ENCODE assay signal across 23 cellular contexts in genomic region chr1:200710166-200710565, GRCh38.
"Had no signal": no experiment of that assay in that cellular context is flagged by ENCODE, and none has a peak within 500 bp of the region (broad histone marks: within the 10 kb centered on the region; RNA-seq: fewer than 3 reads in every experiment).

No MANE protein-coding gene starts in this region.

- H3K9ac ChIP-seq: parathyroid adenoma had no signal

- H3K27ac ChIP-seq: coronary artery, esophagus muscularis mucosa, foreskin keratinocyte, gastroesophageal sphincter, heart right ventricle, neutrophil, parathyroid adenoma, right lobe of liver, stomach, thyroid gland had no signal

- H3K4me3 ChIP-seq: coronary artery, esophagus muscularis mucosa, gastroesophageal sphincter, heart right ventricle, lung, right lobe of liver, stomach, thyroid gland had no signal

- H3K27me3 ChIP-seq: esophagus muscularis mucosa, foreskin keratinocyte, gastroesophageal sphincter, heart right ventricle, neutrophil, right lobe of liver, stomach, thyroid gland had no signal

- H3K36me3 ChIP-seq: esophagus muscularis mucosa, gastroesophageal sphincter, heart right ventricle, neutrophil, right lobe of liver, stomach, thyroid gland had no signal

- H2AFZ ChIP-seq: parathyroid adenoma had no signal

- DNase-seq: dermis blood vessel endothelial cell; effector memory CD4-positive, alpha-beta T cell; foreskin keratinocyte; heart right ventricle; hippocampal formation; immature natural killer cell; islet precursor cell; natural killer cell; right lobe of liver; small intestine; stimulated activated CD4-positive, alpha-beta T cell treated with anti-CD3 and anti-CD28 coated beads, Interleukin-15, amount 100 ng/mL, for 24 hours; stimulated activated CD4-positive, alpha-beta T cell treated with anti-CD3 and anti-CD28 coated beads, Interleukin-2, amount 100 ng/mL, for 48 hours; stimulated activated naive CD4-positive, alpha-beta T cell treated with Interleukin-2 at 50 U/mL for 16 hours; stomach; thyroid gland; trophoblast cell had no signal

- ATAC-seq: foreskin keratinocyte, gastroesophageal sphincter, heart right ventricle, natural killer cell, right lobe of liver had no signal

- H3K4me1 ChIP-seq: esophagus muscularis mucosa, foreskin keratinocyte, gastroesophageal sphincter, heart right ventricle, parathyroid adenoma, right lobe of liver, stomach, thyroid gland had no signal

- H3K9me3 ChIP-seq: esophagus muscularis mucosa, gastroesophageal sphincter, heart right ventricle, neutrophil, right lobe of liver, stomach, thyroid gland had no signal

- FAIRE-seq: endothelial cell of umbilical vein, small intestine had no signal
